Comparison of ENCODE assay signal across 17 cellular contexts in genomic region chr18:63203497-63203896, GRCh38.
"Had no signal": no experiment of that assay in that cellular context is flagged by ENCODE, and none has a peak within 500 bp of the region (broad histone marks: within the 10 kb centered on the region; RNA-seq: fewer than 3 reads in every experiment).

No MANE protein-coding gene starts in this region.

- H3K4me3 ChIP-seq: body of pancreas, coronary artery, heart right ventricle, stomach, thoracic aorta had no signal

- H2AFZ ChIP-seq: parathyroid adenoma had no signal

- H3K27me3 ChIP-seq: body of pancreas, heart right ventricle, stomach had no signal

- ATAC-seq: body of pancreas, left ventricle myocardium superior had no signal

- H3K9me3 ChIP-seq: body of pancreas, SK-N-SH, stomach, thoracic aorta had no signal

- H3K4me1 ChIP-seq: body of pancreas had no signal

- H3K36me3 ChIP-seq: heart right ventricle, stomach, thoracic aorta had no signal

- DNase-seq: activated CD4-positive, CD25-positive, alpha-beta regulatory T cell treated with anti-CD3 and anti-CD28 coated beads, Interleukin-2, amount 50 U/mL, for 72 hours; activated gamma-delta T cell; activated T-cell treated with anti-CD3 and anti-CD28 coated beads for 4 hours; amniotic stem cell; body of pancreas; central memory CD4-positive, alpha-beta T cell; effector CD8-positive, alpha-beta T cell; heart right ventricle; kidney; left ventricle myocardium superior; SK-N-SH; stimulated activated CD4-positive, alpha-beta T cell treated with anti-CD3 and anti-CD28 coated beads, Interleukin-2, amount 100 ng/mL, for 48 hours; stimulated activated CD8-positive, alpha-beta memory T cell treated with anti-CD3 and anti-CD28 coated beads, Interleukin-4, amount 100 ng/mL, for 48 hours; stomach had no signal

- H3K4me2 ChIP-seq: SK-N-SH had no signal

- H3K9ac ChIP-seq: parathyroid adenoma, SK-N-SH had no signal

- H3K27ac ChIP-seq: body of pancreas, coronary artery, heart right ventricle, parathyroid adenoma, stomach, thoracic aorta had no signal
